ENCODE assay signal across 8 cellular contexts in the genomic region with DNA sequence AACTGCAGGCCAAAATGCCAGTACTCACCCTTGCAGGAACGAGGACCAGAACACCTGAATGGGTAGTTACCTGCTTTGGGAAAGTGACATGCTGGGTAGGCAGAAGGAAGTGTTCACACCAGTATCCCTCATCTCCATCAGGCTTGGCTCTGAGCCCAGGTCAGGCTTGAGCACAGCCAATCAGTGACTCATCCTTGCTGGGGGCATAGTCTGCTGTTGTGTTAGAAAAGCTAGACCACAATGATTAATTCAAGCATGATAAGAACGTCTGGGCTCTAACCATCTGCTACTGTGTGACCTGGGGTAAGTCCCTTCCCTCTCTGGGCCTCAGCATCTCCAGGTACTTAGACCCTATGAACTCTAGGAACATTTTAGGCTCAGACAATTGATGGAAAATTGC.
DNase-seq lines count a peak whose midpoint lies in the region; ATAC-seq and TF ChIP-seq lines count a peak whose summit lies in the region.

No MANE protein-coding gene starts in this region.

- peaks cover 13% of the 10 kb centered on the region for H3K27me3 Mint-ChIP-seq in stimulated activated naive CD8-positive, alpha-beta T cell treated with anti-CD3 and anti-CD28 coated beads, Interleukin-15, amount 100 ng/mL, for 72 hours
- peaks cover 6 to 41% of the 10 kb centered on the region in 2 donors for H3K27me3 Mint-ChIP-seq in effector memory CD8-positive, alpha-beta T cell

- DNase-seq in HS-5 (ENCODE audit: low read depth) (peak; percentile 92), Right ventricle myocardium superior (peak; percentile 67), medulla oblongata (ENCODE audit: extremely low spot score) (no peak), GM20000 (ENCODE audit: low spot score) (no peak)
- no peak for DNase-seq in stimulated activated naive CD8-positive, alpha-beta T cell treated with anti-CD3 and anti-CD28 coated beads, Interleukin-15, amount 100 ng/mL, for 72 hours
- no peak for DNase-seq in effector memory CD8-positive, alpha-beta T cell

- no peak for TF ChIP-seq CTCF in GM20000 (IDR thresholded peaks at IDR 0.05; ENCODE audit: extremely low read depth, missing control alignments)

- H3K27ac Mint-ChIP-seq in stimulated activated naive CD8-positive, alpha-beta T cell treated with anti-CD3 and anti-CD28 coated beads, Interleukin-15, amount 100 ng/mL, for 72 hours = no peak overlapping the region
- no peak overlapping the region for H3K27ac Mint-ChIP-seq in effector memory CD8-positive, alpha-beta T cell

- no peaks in the 10 kb centered on the region for H3K36me3 Mint-ChIP-seq in effector memory CD8-positive, alpha-beta T cell (ENCODE audit: insufficient read depth)

- intact Hi-C loops in Right ventricle myocardium superior (cut with DNase I) = no loop called here

- no peak overlapping the region for H3K4me3 Mint-ChIP-seq in stimulated activated naive CD8-positive, alpha-beta T cell treated with anti-CD3 and anti-CD28 coated beads, Interleukin-15, amount 100 ng/mL, for 72 hours
- no peak overlapping the region for H3K4me3 Mint-ChIP-seq in effector memory CD8-positive, alpha-beta T cell

- ATAC-seq in SK-N-SH treated with all-trans-retinoic acid at 6 μM for 48 hours = peak; percentile 74
- peak; percentile 36 for ATAC-seq in Right ventricle myocardium superior (ENCODE audit: poor library complexity)
- peak; percentile 39 for ATAC-seq in stimulated activated naive CD8-positive, alpha-beta T cell treated with anti-CD3 and anti-CD28 coated beads, Interleukin-15, amount 100 ng/mL, for 72 hours
- no peak for ATAC-seq in GM18502 (IDR thresholded peaks at IDR 0.05; ENCODE audit: poor library complexity, unreplicated experiment)
- no peak for ATAC-seq in effector memory CD8-positive, alpha-beta T cell (replicated peaks)

- H3K4me1 Mint-ChIP-seq in stimulated activated naive CD8-positive, alpha-beta T cell treated with anti-CD3 and anti-CD28 coated beads, Interleukin-15, amount 100 ng/mL, for 72 hours = no peaks in the 10 kb centered on the region
- no peaks in the 10 kb centered on the region for H3K4me1 Mint-ChIP-seq in effector memory CD8-positive, alpha-beta T cell (ENCODE audit: low read depth in 2 of 2)

- peaks cover 5 to 8% of the 10 kb centered on the region in 2 donors for H3K9me3 Mint-ChIP-seq in stimulated activated naive CD8-positive, alpha-beta T cell treated with anti-CD3 and anti-CD28 coated beads, Interleukin-15, amount 100 ng/mL, for 72 hours
- peaks cover 3 to 8% of the 10 kb centered on the region in 2 donors for H3K9me3 Mint-ChIP-seq in effector memory CD8-positive, alpha-beta T cell

TF ChIP-seq in SK-N-SH treated with all-trans-retinoic acid at 6 μM for 48 hours, 23 proteins besides CTCF, POLR2A, EP300 and RAD21:
- TF ChIP-seq, protein P1, sequence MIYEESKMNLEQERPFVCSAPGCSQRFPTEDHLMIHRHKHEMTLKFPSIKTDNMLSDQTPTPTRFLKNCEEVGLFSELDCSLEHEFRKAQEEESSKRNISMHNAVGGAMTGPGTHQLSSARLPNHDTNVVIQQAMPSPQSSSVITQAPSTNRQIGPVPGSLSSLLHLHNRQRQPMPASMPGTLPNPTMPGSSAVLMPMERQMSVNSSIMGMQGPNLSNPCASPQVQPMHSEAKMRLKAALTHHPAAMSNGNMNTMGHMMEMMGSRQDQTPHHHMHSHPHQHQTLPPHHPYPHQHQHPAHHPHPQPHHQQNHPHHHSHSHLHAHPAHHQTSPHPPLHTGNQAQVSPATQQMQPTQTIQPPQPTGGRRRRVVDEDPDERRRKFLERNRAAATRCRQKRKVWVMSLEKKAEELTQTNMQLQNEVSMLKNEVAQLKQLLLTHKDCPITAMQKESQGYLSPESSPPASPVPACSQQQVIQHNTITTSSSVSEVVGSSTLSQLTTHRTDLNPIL (CRISPR knock-in tag; IDR thresholded peaks at IDR 0.05; ENCODE audit: low read depth) = no peak
- no peak for TF ChIP-seq BACH2 (CRISPR knock-in tag; IDR thresholded peaks at IDR 0.05; ENCODE audit: borderline replicate concordance)
- TF ChIP-seq TCF4 (CRISPR knock-in tag; IDR thresholded peaks at IDR 0.05; ENCODE audit: borderline replicate concordance) = peak; percentile 46; the same call in 1 of the 2 replicates
- no peak for TF ChIP-seq ARNTL (CRISPR knock-in tag; IDR thresholded peaks at IDR 0.05; ENCODE audit: borderline replicate concordance, low read depth)
- TF ChIP-seq ZFP3 (CRISPR knock-in tag; IDR thresholded peaks at IDR 0.05) = no peak
- TF ChIP-seq ZNF8 (CRISPR knock-in tag; IDR thresholded peaks at IDR 0.05) = no peak

Comparison
In these comparisons a context has a peak if more than half of its experiments do, and no peak if none do; other contexts are left out.
1. DNase-seq: peak in HS-5 (single experiment) and Right ventricle myocardium superior (single experiment); none in stimulated activated naive CD8-positive, alpha-beta T cell treated with anti-CD3 and anti-CD28 coated beads, Interleukin-15, amount 100 ng/mL, for 72 hours (0 of 2), medulla oblongata (single experiment), effector memory CD8-positive, alpha-beta T cell (0 of 3) and GM20000 (single experiment).
2. ATAC-seq: peak in SK-N-SH treated with all-trans-retinoic acid at 6 μM for 48 hours (single experiment), Right ventricle myocardium superior (single experiment) and stimulated activated naive CD8-positive, alpha-beta T cell treated with anti-CD3 and anti-CD28 coated beads, Interleukin-15, amount 100 ng/mL, for 72 hours (single experiment); none in GM18502 (single experiment) and effector memory CD8-positive, alpha-beta T cell (single experiment).